Comparison of ENCODE assay signal across 24 cellular contexts in genomic region chrX:109511113-109511512, GRCh38. TPM values are rescaled to one million over a fixed set of nuclear protein-coding genes. Genes with fewer than 3 reads are reported as not detected.
"Had no signal": no experiment of that assay in that cellular context is flagged by ENCODE, and none has a peak within 500 bp of the region (broad histone marks: within the 10 kb centered on the region; RNA-seq: fewer than 3 reads in every experiment).

No MANE protein-coding gene starts in this region.

- DNase-seq: activated CD4-positive, alpha-beta T cell treated with anti-CD3 and anti-CD28 coated beads for 48 hours; activated CD4-positive, alpha-beta T cell treated with anti-CD3 and anti-CD28 coated beads, Interleukin-2, amount 50 U/mL, for 4 hours; activated CD4-positive, CD25-positive, alpha-beta regulatory T cell treated with anti-CD3 and anti-CD28 coated beads, Interleukin-2, amount 50 U/mL, for 72 hours; activated CD8-positive, alpha-beta memory T cell treated with anti-CD3 and anti-CD28 coated beads, Interleukin-2, amount 10 ng/mL, durations not matched to agents 7 days and 5 days; activated effector memory CD4-positive, alpha-beta T cell treated with Interleukin-2 at 50 U/mL for 16 hours; activated naive CD4-positive, alpha-beta T cell; activated T-cell treated with anti-CD3 and anti-CD28 coated beads, Interleukin-2, amount 50 U/mL, for 24 hours; aorta; caudate nucleus; NCI-H1105 treated with DMSO at 0.1 percent for 48 hours; NCI-H1436 treated with DMSO at 0.1 percent for 48 hours; NCI-H187; NCI-H2081; NCI-H446; NCI-H524; PC-9; SIG-M5; T-helper 17 cell; T-helper 9 cell had no signal

- H3K36me3 ChIP-seq: breast epithelium had no signal

- H3K4me1 Mint-ChIP-seq: activated CD8-positive, alpha-beta memory T cell treated with anti-CD3 and anti-CD28 coated beads, Interleukin-2, amount 10 ng/mL, durations not matched to agents 7 days and 5 days; activated naive CD4-positive, alpha-beta T cell treated with anti-CD3 and anti-CD28 coated beads, Interleukin-2, amount 50 U/mL, for 24 hours; T-helper 17 cell; WTC11 had no signal

- ATAC-seq: activated CD8-positive, alpha-beta memory T cell treated with anti-CD3 and anti-CD28 coated beads, Interleukin-2, amount 10 ng/mL, durations not matched to agents 7 days and 5 days; T-helper 17 cell; WTC11 had no signal

- H3K27ac Mint-ChIP-seq: activated CD8-positive, alpha-beta memory T cell treated with anti-CD3 and anti-CD28 coated beads, Interleukin-2, amount 10 ng/mL, durations not matched to agents 7 days and 5 days; activated naive CD4-positive, alpha-beta T cell treated with anti-CD3 and anti-CD28 coated beads, Interleukin-2, amount 50 U/mL, for 24 hours; activated T-cell treated with anti-CD3 and anti-CD28 coated beads, Interleukin-2, amount 50 U/mL, for 24 hours; activated T-helper 1 cell treated with anti-CD3 and anti-CD28 coated beads, Interleukin-12 subunit alpha, Interleukin-12 subunit beta, Interleukin-2, Interleukin-4 antibody, amounts not matched to agents 30 ng/mL and 10 ng/mL and 1 ng/mL, durations not matched to agents 14 hours and 24 hours and 36 hours; T-helper 17 cell; WTC11 had no signal

- H3K4me3 Mint-ChIP-seq: activated CD8-positive, alpha-beta memory T cell treated with anti-CD3 and anti-CD28 coated beads, Interleukin-2, amount 10 ng/mL, durations not matched to agents 7 days and 5 days; activated naive CD4-positive, alpha-beta T cell treated with anti-CD3 and anti-CD28 coated beads, Interleukin-2, amount 50 U/mL, for 24 hours; activated T-cell treated with anti-CD3 and anti-CD28 coated beads, Interleukin-2, amount 50 U/mL, for 24 hours; activated T-helper 1 cell treated with anti-CD3 and anti-CD28 coated beads, Interleukin-12 subunit alpha, Interleukin-12 subunit beta, Interleukin-2, Interleukin-4 antibody, amounts not matched to agents 30 ng/mL and 10 ng/mL and 1 ng/mL, durations not matched to agents 14 hours and 24 hours and 36 hours; T-helper 17 cell; WTC11 had no signal

- H3K27ac ChIP-seq: breast epithelium, PC-9 had no signal

- H3K4me3 ChIP-seq: breast epithelium, PC-9 had no signal

- H3K36me3 Mint-ChIP-seq: activated CD8-positive, alpha-beta memory T cell treated with anti-CD3 and anti-CD28 coated beads, Interleukin-2, amount 10 ng/mL, durations not matched to agents 7 days and 5 days; activated naive CD4-positive, alpha-beta T cell treated with anti-CD3 and anti-CD28 coated beads, Interleukin-2, amount 50 U/mL, for 24 hours; WTC11 had no signal

- H3K9me3 Mint-ChIP-seq: activated naive CD4-positive, alpha-beta T cell treated with anti-CD3 and anti-CD28 coated beads, Interleukin-2, amount 50 U/mL, for 24 hours; activated T-cell treated with anti-CD3 and anti-CD28 coated beads, Interleukin-2, amount 50 U/mL, for 24 hours; activated T-helper 1 cell treated with anti-CD3 and anti-CD28 coated beads, Interleukin-12 subunit alpha, Interleukin-12 subunit beta, Interleukin-2, Interleukin-4 antibody, amounts not matched to agents 30 ng/mL and 10 ng/mL and 1 ng/mL, durations not matched to agents 14 hours and 24 hours and 36 hours; WTC11 had no signal

- H3K4me2 ChIP-seq: PC-9 had no signal

- H3K4me1 ChIP-seq: breast epithelium had no signal

RNA-seq across cellular contexts. Expression of gene GUCY2F, which starts 29.2 kb away (rescaled TPM):
- total RNA-seq: activated CD8-positive, alpha-beta memory T cell treated with anti-CD3 and anti-CD28 coated beads, Interleukin-2, amount 10 ng/mL, durations not matched to agents 7 days and 5 days; activated T-helper 1 cell treated with anti-CD3 and anti-CD28 coated beads, Interleukin-12 subunit alpha, Interleukin-12 subunit beta, Interleukin-2, Interleukin-4 antibody, amounts not matched to agents 30 ng/mL and 10 ng/mL and 1 ng/mL, durations not matched to agents 14 hours and 24 hours and 36 hours; breast epithelium; MCF 10A; PC-9; T-helper 17 cell had no signal
- polyA plus RNA-seq: aorta had no signal
